ENCODE assay signal across 1 cellular context in the genomic region with DNA sequence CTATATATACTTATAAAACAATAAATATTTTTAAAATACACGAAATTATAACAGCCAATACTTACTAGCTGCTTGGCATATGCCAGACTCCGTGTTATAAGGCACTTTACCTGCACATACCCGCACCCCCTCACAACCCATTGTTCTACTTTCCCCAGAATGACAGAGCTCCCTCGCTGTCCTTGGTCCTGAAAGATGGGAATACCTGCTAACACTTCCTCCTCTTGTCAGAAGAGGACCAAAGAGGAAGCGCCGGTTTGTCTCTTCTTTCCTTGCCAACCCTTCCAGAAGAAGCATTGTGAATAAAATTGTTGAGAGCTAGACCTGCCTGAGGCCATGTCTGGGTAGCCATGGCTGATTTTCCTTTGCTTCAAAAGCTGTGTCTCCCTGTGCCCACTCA.
TF ChIP-seq lines count a peak whose summit lies in the region.

No MANE protein-coding gene starts in this region.

TF ChIP-seq in WTC11, 78 proteins besides CTCF, POLR2A, EP300 and RAD21 (continued from another document):
- TF ChIP-seq, protein P1, sequence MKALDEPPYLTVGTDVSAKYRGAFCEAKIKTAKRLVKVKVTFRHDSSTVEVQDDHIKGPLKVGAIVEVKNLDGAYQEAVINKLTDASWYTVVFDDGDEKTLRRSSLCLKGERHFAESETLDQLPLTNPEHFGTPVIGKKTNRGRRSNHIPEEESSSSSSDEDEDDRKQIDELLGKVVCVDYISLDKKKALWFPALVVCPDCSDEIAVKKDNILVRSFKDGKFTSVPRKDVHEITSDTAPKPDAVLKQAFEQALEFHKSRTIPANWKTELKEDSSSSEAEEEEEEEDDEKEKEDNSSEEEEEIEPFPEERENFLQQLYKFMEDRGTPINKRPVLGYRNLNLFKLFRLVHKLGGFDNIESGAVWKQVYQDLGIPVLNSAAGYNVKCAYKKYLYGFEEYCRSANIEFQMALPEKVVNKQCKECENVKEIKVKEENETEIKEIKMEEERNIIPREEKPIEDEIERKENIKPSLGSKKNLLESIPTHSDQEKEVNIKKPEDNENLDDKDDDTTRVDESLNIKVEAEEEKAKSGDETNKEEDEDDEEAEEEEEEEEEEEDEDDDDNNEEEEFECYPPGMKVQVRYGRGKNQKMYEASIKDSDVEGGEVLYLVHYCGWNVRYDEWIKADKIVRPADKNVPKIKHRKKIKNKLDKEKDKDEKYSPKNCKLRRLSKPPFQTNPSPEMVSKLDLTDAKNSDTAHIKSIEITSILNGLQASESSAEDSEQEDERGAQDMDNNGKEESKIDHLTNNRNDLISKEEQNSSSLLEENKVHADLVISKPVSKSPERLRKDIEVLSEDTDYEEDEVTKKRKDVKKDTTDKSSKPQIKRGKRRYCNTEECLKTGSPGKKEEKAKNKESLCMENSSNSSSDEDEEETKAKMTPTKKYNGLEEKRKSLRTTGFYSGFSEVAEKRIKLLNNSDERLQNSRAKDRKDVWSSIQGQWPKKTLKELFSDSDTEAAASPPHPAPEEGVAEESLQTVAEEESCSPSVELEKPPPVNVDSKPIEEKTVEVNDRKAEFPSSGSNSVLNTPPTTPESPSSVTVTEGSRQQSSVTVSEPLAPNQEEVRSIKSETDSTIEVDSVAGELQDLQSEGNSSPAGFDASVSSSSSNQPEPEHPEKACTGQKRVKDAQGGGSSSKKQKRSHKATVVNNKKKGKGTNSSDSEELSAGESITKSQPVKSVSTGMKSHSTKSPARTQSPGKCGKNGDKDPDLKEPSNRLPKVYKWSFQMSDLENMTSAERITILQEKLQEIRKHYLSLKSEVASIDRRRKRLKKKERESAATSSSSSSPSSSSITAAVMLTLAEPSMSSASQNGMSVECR (CRISPR knock-in tag; IDR thresholded peaks at IDR 0.05; ENCODE audit: borderline replicate concordance): 0 out of 2 replicates have a peak, but pooled peaks have one; percentile 44
